ENCODE assay signal across 14 cellular contexts in genomic region chr10:84654671-84655070, GRCh38.
DNase-seq lines count a peak whose midpoint lies in the region; ATAC-seq and TF ChIP-seq lines count a peak whose summit lies in the region.
"Had no signal": no experiment of that assay in that cellular context is flagged by ENCODE, and none has a peak within 500 bp of the region (broad histone marks: within the 10 kb centered on the region; RNA-seq: fewer than 3 reads in every experiment).

No MANE protein-coding gene starts in this region.

- DNase-seq in GM12865 (ENCODE audit: low read depth) (peak; percentile 15), NCI-H69 (lab: John Stamatoyannopoulos, UW) (peak; percentile 64), right atrium auricular region (ENCODE audit: low spot score) (no peak), GM13977 (ENCODE audit: low spot score) (no peak)
- DNase-seq: activated CD4-positive, alpha-beta T cell treated with anti-CD3 and anti-CD28 coated beads for 36 hours; CD8-positive, alpha-beta T cell; NCI-H774; SK-N-SH had no signal

- H3K4me3 ChIP-seq in GM12865 (ENCODE audit: low read depth, low read length) (no peak overlapping the region), right atrium auricular region (no peak overlapping the region)
- H3K4me3 ChIP-seq: cardiac muscle cell, esophagus muscularis mucosa had no signal

- TF ChIP-seq CTCF in GM12865 (IDR thresholded peaks at IDR 0.05; ENCODE audit: insufficient read depth, low read depth, low read length, missing control alignments) (no peak), right atrium auricular region (IDR thresholded peaks at IDR 0.05) (no peak), GM13977 (IDR thresholded peaks at IDR 0.05; ENCODE audit: extremely low read depth, insufficient read depth, missing control alignments) (no peak)

- H3K4me1 ChIP-seq in right atrium auricular region = no peaks in the 10 kb centered on the region
- H3K4me1 ChIP-seq: esophagus muscularis mucosa had no signal

- H3K9me3 ChIP-seq in right atrium auricular region = no peaks in the 10 kb centered on the region
- H3K9me3 ChIP-seq: SK-N-SH had no signal

- no peak overlapping the region for H3K27ac ChIP-seq in right atrium auricular region
- H3K27ac ChIP-seq: cardiac muscle cell, esophagus muscularis mucosa had no signal

- H3K36me3 ChIP-seq in right atrium auricular region = no peaks in the 10 kb centered on the region
- H3K36me3 ChIP-seq: cardiac muscle cell, esophagus muscularis mucosa had no signal

- peak; percentile 58 for ATAC-seq in GM19395 (IDR thresholded peaks at IDR 0.05; ENCODE audit: unreplicated experiment)
- peak; percentile 91 for ATAC-seq in HG03064 (IDR thresholded peaks at IDR 0.05; ENCODE audit: low read depth, unreplicated experiment)
- no peak for ATAC-seq in GM21515 (IDR thresholded peaks at IDR 0.05; ENCODE audit: unreplicated experiment)
- ATAC-seq in GM21723 (IDR thresholded peaks at IDR 0.05; ENCODE audit: unreplicated experiment) = no peak
- ATAC-seq: activated CD4-positive, alpha-beta T cell treated with anti-CD3 and anti-CD28 coated beads for 36 hours; CD8-positive, alpha-beta T cell had no signal

- in situ Hi-C loops in GM13977 (cut with MboI; ENCODE audit: low pct_unique_long_range_greater_than_20kb, low sequenced_read_pairs, unreplicated experiment) = no loop called here

- H3K27me3 ChIP-seq in right atrium auricular region = no peaks in the 10 kb centered on the region
- H3K27me3 ChIP-seq: cardiac muscle cell had no signal

Comparison
In these comparisons a context has a peak if more than half of its experiments do, and no peak if none do; other contexts are left out.
1. DNase-seq: peak in GM12865 (single experiment) and NCI-H69 (single experiment); none in right atrium auricular region (single experiment) and GM13977 (single experiment).
2. ATAC-seq: peak in GM19395 (single experiment) and HG03064 (single experiment); none in GM21515 (single experiment) and GM21723 (single experiment).